12 cellular contexts compared by ENCODE assay signal in genomic region chrX:19867411-19867732, GRCh38. TPM values are rescaled to one million over a fixed set of nuclear protein-coding genes. Genes with fewer than 3 reads are reported as not detected.
A peak's percentile ranks its signal among the peaks of the same experiment; 100 is the strongest.
DNase-seq lines count a peak whose midpoint lies in the region; ATAC-seq and TF ChIP-seq lines count a peak whose summit lies in the region.
"Had no signal": no experiment of that assay in that cellular context is flagged by ENCODE, and none has a peak within 500 bp of the region (broad histone marks: within the 10 kb centered on the region; RNA-seq: fewer than 3 reads in every experiment).

No MANE protein-coding gene starts in this region.

- H3K9me3 ChIP-seq in fibroblast of lung (ENCODE audit: control insufficient read depth, insufficient read depth, low read depth, low read length) (no peaks in the 10 kb centered on the region), sigmoid colon (no peaks in the 10 kb centered on the region)
- no peaks in the 10 kb centered on the region for H3K9me3 ChIP-seq in naive thymus-derived CD4-positive, alpha-beta T cell (ENCODE audit: control insufficient read depth in 2 of 3, low read length in 3 of 3)

- H4K20me1 ChIP-seq in fibroblast of lung (ENCODE audit: control insufficient read depth, extremely low read depth, insufficient read depth, low read length): no peaks in the 10 kb centered on the region

- 42 to 79% methylated on average over 3 of the region's 3 CpGs for WGBS in sigmoid colon, 2 donors

- no peak overlapping the region for H3K9ac ChIP-seq in fibroblast of lung (ENCODE audit: insufficient read depth, low read length)

- peak overlapping the region; percentile 45 for H3K27ac Mint-ChIP-seq in T-helper 2 cell treated with Interferon-gamma antibody and Interleukin-4, amounts not matched to agents 5 μg/mL and 100 μg/mL, for 36 hours
- H3K27ac Mint-ChIP-seq in naive thymus-derived CD4-positive, alpha-beta T cell: peak overlapping the region in 3 of 9 donors; percentile 34 to 48 (median 38)

- H3K4me1 Mint-ChIP-seq in T-helper 2 cell treated with Interferon-gamma antibody and Interleukin-4, amounts not matched to agents 5 μg/mL and 100 μg/mL, for 36 hours (ENCODE audit: low read depth): peaks cover 66% of the 10 kb centered on the region
- peaks cover 22 to 84% (median 66%) of the 10 kb centered on the region in 7 donors for H3K4me1 Mint-ChIP-seq in naive thymus-derived CD4-positive, alpha-beta T cell

- no peaks in the 10 kb centered on the region for H3K27me3 Mint-ChIP-seq in T-helper 2 cell treated with Interferon-gamma antibody and Interleukin-4, amounts not matched to agents 5 μg/mL and 100 μg/mL, for 36 hours (ENCODE audit: low read depth)
- no peaks in the 10 kb centered on the region for H3K27me3 Mint-ChIP-seq in naive thymus-derived CD4-positive, alpha-beta T cell

- intact Hi-C loops in sigmoid colon (cut with DNase I): no loop called here
- intact Hi-C loops in naive thymus-derived CD4-positive, alpha-beta T cell (cut with micrococcal nuclease): loop anchor here in 1 of 2 donors (2.0 kb wide), 1 partner anchor 13 kb away; no protein-coding TSS in a partner anchor

- TF ChIP-seq CTCF in fibroblast of lung (conservative IDR thresholded peaks at IDR 0.05 in 1 of 2, IDR thresholded peaks at IDR 0.05 in 1 of 2; ENCODE audit: low read depth in 1 of 2, low read length in 2 of 2) (no peak), sigmoid colon (IDR thresholded peaks at IDR 0.05) (no peak), omental fat pad (IDR thresholded peaks at IDR 0.05) (no peak)

- H3K36me3 ChIP-seq in fibroblast of lung (ENCODE audit: control insufficient read depth, insufficient read depth, low read length) (no peaks in the 10 kb centered on the region), sigmoid colon (no peaks in the 10 kb centered on the region)
- no peaks in the 10 kb centered on the region for H3K36me3 ChIP-seq in naive thymus-derived CD4-positive, alpha-beta T cell (ENCODE audit: control insufficient read depth in 2 of 3, insufficient read depth in 3 of 3, low read length in 3 of 3)

- H3K4me3 ChIP-seq in fibroblast of lung (replicated peaks in 1 of 4; ENCODE audit: control extremely low read depth in 1 of 4, insufficient read depth in 1 of 4, low read depth in 3 of 4, low read length in 4 of 4) (no peak overlapping the region), sigmoid colon (no peak overlapping the region)
- no peak overlapping the region for H3K4me3 ChIP-seq in naive thymus-derived CD4-positive, alpha-beta T cell (ENCODE audit: low read length)

- no peak for TF ChIP-seq POLR2A in sigmoid colon (IDR thresholded peaks at IDR 0.05)

- CTCF ChIA-PET in naive thymus-derived CD4-positive, alpha-beta T cell (lab: Charles Lee): no interaction called here

- TF ChIP-seq EP300 in sigmoid colon (IDR thresholded peaks at IDR 0.05): no peak

- no peak overlapping the region for H2AFZ ChIP-seq in fibroblast of lung (ENCODE audit: low read length)

- peak overlapping the region; percentile 59 for H3K4me3 Mint-ChIP-seq in T-helper 2 cell treated with Interferon-gamma antibody and Interleukin-4, amounts not matched to agents 5 μg/mL and 100 μg/mL, for 36 hours
- H3K4me3 Mint-ChIP-seq in naive thymus-derived CD4-positive, alpha-beta T cell: peak overlapping the region in 3 of 10 donors; percentile 27 to 62 (median 56)

- H3K4me2 ChIP-seq in fibroblast of lung (ENCODE audit: extremely low read depth, insufficient read depth, low read length): no peak overlapping the region

- POLR2A ChIA-PET in naive thymus-derived CD4-positive, alpha-beta T cell (lab: Charles Lee): no interaction called here

- H3K27ac ChIP-seq in fibroblast of lung (ENCODE audit: insufficient read depth, low read length): no peak overlapping the region
- peak overlapping the region in 3 of 4 donors; percentile 18 to 44 (median 19) for H3K27ac ChIP-seq in sigmoid colon
- no peak overlapping the region for H3K27ac ChIP-seq in naive thymus-derived CD4-positive, alpha-beta T cell (ENCODE audit: low read depth, low read length)

- peaks cover 2% of the 10 kb centered on the region for H3K4me1 ChIP-seq in fibroblast of lung (ENCODE audit: control insufficient read depth, extremely low read depth, insufficient read depth, low read length)
- H3K4me1 ChIP-seq in sigmoid colon: no peaks in the 10 kb centered on the region
- H3K4me1 ChIP-seq in naive thymus-derived CD4-positive, alpha-beta T cell (ENCODE audit: control insufficient read depth in 2 of 2, insufficient read depth in 2 of 2, low read length in 2 of 2): peaks cover 12 to 28% of the 10 kb centered on the region in 2 donors

- DNase-seq in T-helper 2 cell treated with Interferon-gamma antibody and Interleukin-4, amounts not matched to agents 5 μg/mL and 100 μg/mL, for 36 hours (ENCODE audit: low spot score): no peak
- DNase-seq in T-helper 2 cell: no peak
- DNase-seq in MV-4-11 (lab: John Stamatoyannopoulos, UW): peak; percentile 23
- DNase-seq in fibroblast of lung (ENCODE audit: low read depth in 2 of 2): peak; percentile 49 to 75
- no peak for DNase-seq in sigmoid colon
- DNase-seq in pons (ENCODE audit: low spot score): no peak
- DNase-seq in omental fat pad (ENCODE audit: low spot score): no peak
- no peak for DNase-seq in naive thymus-derived CD4-positive, alpha-beta T cell
- DNase-seq: glutamatergic neuron, NCI-H1105 treated with DMSO at 0.1 percent for 48 hours, T1000 had no signal

- ATAC-seq in omental fat pad (ENCODE audit: low FRiP score): no peak
- ATAC-seq in naive thymus-derived CD4-positive, alpha-beta T cell: no peak
- ATAC-seq: HCT116 had no signal

- H3K27me3 ChIP-seq in fibroblast of lung (ENCODE audit: control insufficient read depth, insufficient read depth, low read length) (no peaks in the 10 kb centered on the region), sigmoid colon (no peaks in the 10 kb centered on the region)
- no peaks in the 10 kb centered on the region for H3K27me3 ChIP-seq in naive thymus-derived CD4-positive, alpha-beta T cell (ENCODE audit: control insufficient read depth in 2 of 2, insufficient read depth in 2 of 2, low read length in 2 of 2)

- peaks cover 9% of the 10 kb centered on the region for H3K36me3 Mint-ChIP-seq in T-helper 2 cell treated with Interferon-gamma antibody and Interleukin-4, amounts not matched to agents 5 μg/mL and 100 μg/mL, for 36 hours (ENCODE audit: low read depth)
- H3K36me3 Mint-ChIP-seq in naive thymus-derived CD4-positive, alpha-beta T cell: peaks cover 0 to 4% (median 0%) of the 10 kb centered on the region in 5 donors

- H3K9me3 Mint-ChIP-seq in T-helper 2 cell treated with Interferon-gamma antibody and Interleukin-4, amounts not matched to agents 5 μg/mL and 100 μg/mL, for 36 hours: no peaks in the 10 kb centered on the region
- peaks cover 0 to 2% (median 0%) of the 10 kb centered on the region in 11 donors for H3K9me3 Mint-ChIP-seq in naive thymus-derived CD4-positive, alpha-beta T cell

- H3K79me2 ChIP-seq in fibroblast of lung (ENCODE audit: control insufficient read depth, insufficient read depth, low read length): no peaks in the 10 kb centered on the region

RNA-seq across cellular contexts. Expression of gene SH3KBP1, which starts 20.0 kb away (rescaled TPM):
- total RNA-seq in fibroblast of lung (13.9 and 14.4 TPM in 2 replicates), sigmoid colon (10 to 100 TPM in 1 of 4 donors, 1 to 10 TPM in 3; 4.6 to 15.2 (median 6.2) TPM), omental fat pad (10 to 100 TPM; 41.1 to 58.6 (median 47.2) TPM)
- polyA plus RNA-seq in fibroblast of lung (36.2 and 38.9 TPM in 2 replicates), sigmoid colon (10 to 100 TPM; 38.4 to 44.4 (median 42.6) TPM)
- polyA plus RNA-seq in fibroblast of lung (2012): 28.3 and 34.0 TPM in 2 replicates
- polyA minus RNA-seq in fibroblast of lung (ENCODE audit: low replicate concordance): 10.9 and 17.4 TPM in 2 replicates
- 100 to 1,000 TPM; 103 to 130 (median 129) TPM for total RNA-seq in naive thymus-derived CD4-positive, alpha-beta T cell
- 100 to 1,000 TPM; 137 to 183 TPM for polyA plus RNA-seq in naive thymus-derived CD4-positive, alpha-beta T cell

Comparison
In these comparisons a context has a peak if more than half of its experiments do, and no peak if none do; other contexts are left out.
1. DNase-seq: peak in MV-4-11 (single experiment) and fibroblast of lung (2 of 2); none in T-helper 2 cell treated with Interferon-gamma antibody and Interleukin-4, amounts not matched to agents 5 μg/mL and 100 μg/mL, for 36 hours (single experiment), T-helper 2 cell (0 of 5), sigmoid colon (single experiment), pons (single experiment), omental fat pad (single experiment) and naive thymus-derived CD4-positive, alpha-beta T cell (0 of 9).
2. H3K27ac ChIP-seq: peak in sigmoid colon (3 of 4); none in fibroblast of lung (single experiment) and naive thymus-derived CD4-positive, alpha-beta T cell (single experiment).